In genomic region chr18:76384861-76385680, GRCh38 we compare ENCODE assay signal across 19 cellular contexts.
"Had no signal": no experiment of that assay in that cellular context is flagged by ENCODE, and none has a peak within 500 bp of the region (broad histone marks: within the 10 kb centered on the region; RNA-seq: fewer than 3 reads in every experiment).

No MANE protein-coding gene starts in this region.

- H3K4me3 ChIP-seq: colonic mucosa, esophagus squamous epithelium, gastrocnemius medialis, prostate gland had no signal

- H3K27me3 Mint-ChIP-seq: activated B cell treated with CpG ODN at 0.5 μM for 24 hours had no signal

- ATAC-seq: activated CD8-positive, alpha-beta T cell treated with anti-CD3 and anti-CD28 coated beads for 36 hours; activated T-cell treated with anti-CD3 and anti-CD28 coated beads, Interleukin-2, amount 50 U/mL, for 4 hours; gastrocnemius medialis; left ventricle myocardium superior had no signal

- H3K9me3 Mint-ChIP-seq: activated B cell treated with CpG ODN at 0.5 μM for 24 hours; activated CD8-positive, alpha-beta T cell treated with anti-CD3 and anti-CD28 coated beads for 36 hours; activated naive CD4-positive, alpha-beta T cell treated with anti-CD3 and anti-CD28 coated beads, Interleukin-2, amount 10 ng/mL, durations not matched to agents 7 days and 5 days; activated T-cell treated with anti-CD3 and anti-CD28 coated beads, Interleukin-2, amount 50 U/mL, for 4 hours; activated T-helper 2 cell treated with anti-CD3 and anti-CD28 coated beads, Interferon-gamma antibody, Interleukin-2, Interleukin-4, amounts not matched to agents 10 μg/mL and 5 μg/mL and 100 μg/mL, durations not matched to agents 14 hours and 24 hours and 36 hours; stimulated activated naive CD8-positive, alpha-beta T cell treated with anti-CD3 and anti-CD28 coated beads, Interleukin-15, amount 100 ng/mL, for 72 hours; T-helper 1 cell treated with Interleukin-12 subunit alpha and Interleukin-12 subunit beta and Interleukin-4 antibody, amounts not matched to agents 30 μg/mL and 1 μg/mL, for 36 hours had no signal

- DNase-seq: activated B cell treated with CpG ODN at 0.5 μM for 24 hours; activated CD4-positive, alpha-beta T cell treated with anti-CD3 and anti-CD28 coated beads for 48 hours; activated CD8-positive, alpha-beta T cell treated with anti-CD3 and anti-CD28 coated beads for 36 hours; activated naive CD4-positive, alpha-beta T cell treated with anti-CD3 and anti-CD28 coated beads, Interleukin-2, amount 10 ng/mL, durations not matched to agents 7 days and 5 days; activated T-cell treated with anti-CD3 and anti-CD28 coated beads, Interleukin-2, amount 50 U/mL, for 4 hours; amygdala; colonic mucosa; esophagus squamous epithelium; hypothalamus; left ventricle myocardium superior; stimulated activated CD4-positive, alpha-beta T cell treated with anti-CD3 and anti-CD28 coated beads, Interleukin-12 subunit alpha, Interleukin-12 subunit beta, amount 100 ng/mL, for 4 hours; stimulated activated CD4-positive, alpha-beta T cell treated with anti-CD3 and anti-CD28 coated beads, Interleukin-4, amount 100 ng/mL, for 4 hours; T1000; trophoblast cell had no signal

- H3K36me3 ChIP-seq: colonic mucosa, gastrocnemius medialis, prostate gland had no signal

- H3K4me3 Mint-ChIP-seq: activated B cell treated with CpG ODN at 0.5 μM for 24 hours; activated CD8-positive, alpha-beta T cell treated with anti-CD3 and anti-CD28 coated beads for 36 hours; activated naive CD4-positive, alpha-beta T cell treated with anti-CD3 and anti-CD28 coated beads, Interleukin-2, amount 10 ng/mL, durations not matched to agents 7 days and 5 days; activated T-cell treated with anti-CD3 and anti-CD28 coated beads, Interleukin-2, amount 50 U/mL, for 4 hours; stimulated activated naive CD8-positive, alpha-beta T cell treated with anti-CD3 and anti-CD28 coated beads, Interleukin-15, amount 100 ng/mL, for 72 hours; T-helper 1 cell treated with Interleukin-12 subunit alpha and Interleukin-12 subunit beta and Interleukin-4 antibody, amounts not matched to agents 30 μg/mL and 1 μg/mL, for 36 hours had no signal

- H3K9me3 ChIP-seq: colonic mucosa, esophagus squamous epithelium, gastrocnemius medialis, prostate gland had no signal

- H3K27me3 ChIP-seq: colonic mucosa, esophagus squamous epithelium, gastrocnemius medialis had no signal

- H3K27ac ChIP-seq: colonic mucosa, esophagus squamous epithelium, gastrocnemius medialis, prostate gland had no signal

- H3K27ac Mint-ChIP-seq: activated B cell treated with CpG ODN at 0.5 μM for 24 hours; activated CD8-positive, alpha-beta T cell treated with anti-CD3 and anti-CD28 coated beads for 36 hours; activated naive CD4-positive, alpha-beta T cell treated with anti-CD3 and anti-CD28 coated beads, Interleukin-2, amount 10 ng/mL, durations not matched to agents 7 days and 5 days; activated T-helper 2 cell treated with anti-CD3 and anti-CD28 coated beads, Interferon-gamma antibody, Interleukin-2, Interleukin-4, amounts not matched to agents 10 μg/mL and 5 μg/mL and 100 μg/mL, durations not matched to agents 14 hours and 24 hours and 36 hours; T-helper 1 cell treated with Interleukin-12 subunit alpha and Interleukin-12 subunit beta and Interleukin-4 antibody, amounts not matched to agents 30 μg/mL and 1 μg/mL, for 36 hours had no signal

- H3K4me1 ChIP-seq: colonic mucosa, prostate gland had no signal
